ENCODE assay signal across 33 cellular contexts in genomic region chr12:38817942-38818341, GRCh38.
"Had no signal": no experiment of that assay in that cellular context is flagged by ENCODE, and none has a peak within 500 bp of the region (broad histone marks: within the 10 kb centered on the region; RNA-seq: fewer than 3 reads in every experiment).

No MANE protein-coding gene starts in this region.

- H3K27me3 ChIP-seq: adrenal gland, body of pancreas, brain microvascular endothelial cell, breast epithelium had no signal

- H3K4me1 ChIP-seq: adrenal gland, body of pancreas, breast epithelium had no signal

- H3K36me3 ChIP-seq: adrenal gland, brain microvascular endothelial cell, breast epithelium had no signal

- DNase-seq: activated B cell treated with CpG ODN at 0.5 μM for 24 hours; activated CD4-positive, alpha-beta memory T cell treated with anti-CD3 and anti-CD28 coated beads for 36 hours; activated CD4-positive, alpha-beta T cell treated with anti-CD3 and anti-CD28 coated beads for 4 hours; activated CD4-positive, alpha-beta T cell treated with anti-CD3 and anti-CD28 coated beads, Interleukin-2, amount 10 ng/mL, durations not matched to agents 24 days and 14 days; activated CD4-positive, alpha-beta T cell treated with anti-CD3 and anti-CD28 coated beads, Interleukin-2, amount 50 U/mL, for 1 hour; activated CD4-positive, alpha-beta T cell treated with anti-CD3 and anti-CD28 coated beads, Interleukin-2, amount 50 U/mL, for 4 hours; activated CD4-positive, CD25-positive, alpha-beta regulatory T cell treated with anti-CD3 and anti-CD28 coated beads, Interleukin-2, amount 50 U/mL, for 72 hours; activated CD8-positive, alpha-beta memory T cell treated with anti-CD3 and anti-CD28 coated beads, Interleukin-2, amount 50 U/mL, for 4 hours; activated CD8-positive, alpha-beta T cell treated with anti-CD3 and anti-CD28 coated beads for 36 hours; activated effector memory CD4-positive, alpha-beta T cell treated with anti-CD3 and anti-CD28 coated beads, Interleukin-2, amount 50 U/mL, for 16 hours; activated gamma-delta T cell treated with Interleukin-2 at 50 U/mL for 16 hours; activated naive CD4-positive, alpha-beta T cell; activated naive CD4-positive, alpha-beta T cell treated with anti-CD3 and anti-CD28 coated beads for 36 hours; activated naive CD4-positive, alpha-beta T cell treated with anti-CD3 and anti-CD28 coated beads, Interleukin-2, amount 50 U/mL, for 16 hours; activated naive CD8-positive, alpha-beta T cell treated with anti-CD3 and anti-CD28 coated beads for 36 hours; activated T-cell treated with anti-CD3 and anti-CD28 coated beads for 4 hours; activated T-cell treated with anti-CD3 and anti-CD28 coated beads, Interleukin-2, amount 50 U/mL, for 1 hour; activated T-cell treated with anti-CD3 and anti-CD28 coated beads, Interleukin-2, amount 50 U/mL, for 4 hours; activated T-cell treated with anti-CD3 and anti-CD28 coated beads, Interleukin-2, amount 50 U/mL, for 72 hours; adrenal gland; amniotic stem cell; aorta; body of pancreas; brain microvascular endothelial cell; central memory CD4-positive, alpha-beta T cell; T-helper 2 cell; T-helper 9 cell had no signal

- FAIRE-seq: astrocyte, TTC549 had no signal

- H3K27ac ChIP-seq: adrenal gland, body of pancreas, brain microvascular endothelial cell, breast epithelium, VCaP had no signal

- H3K4me3 ChIP-seq: adrenal gland, body of pancreas, breast epithelium had no signal

- H3K9me3 ChIP-seq: body of pancreas, breast epithelium had no signal

- ATAC-seq: activated CD8-positive, alpha-beta T cell treated with anti-CD3 and anti-CD28 coated beads for 36 hours; activated naive CD4-positive, alpha-beta T cell treated with anti-CD3 and anti-CD28 coated beads, Interleukin-2, amount 50 U/mL, for 72 hours; activated T-cell treated with anti-CD3 and anti-CD28 coated beads, Interleukin-2, amount 50 U/mL, for 4 hours; activated T-cell treated with anti-CD3 and anti-CD28 coated beads, Interleukin-2, amount 50 U/mL, for 72 hours; activated T-helper 17 cell treated with anti-CD3 and anti-CD28 coated beads, Interleukin-2, amount 50 U/mL, for 72 hours; body of pancreas had no signal
